Comparison of ENCODE assay signal across 21 cellular contexts in the genomic region with DNA sequence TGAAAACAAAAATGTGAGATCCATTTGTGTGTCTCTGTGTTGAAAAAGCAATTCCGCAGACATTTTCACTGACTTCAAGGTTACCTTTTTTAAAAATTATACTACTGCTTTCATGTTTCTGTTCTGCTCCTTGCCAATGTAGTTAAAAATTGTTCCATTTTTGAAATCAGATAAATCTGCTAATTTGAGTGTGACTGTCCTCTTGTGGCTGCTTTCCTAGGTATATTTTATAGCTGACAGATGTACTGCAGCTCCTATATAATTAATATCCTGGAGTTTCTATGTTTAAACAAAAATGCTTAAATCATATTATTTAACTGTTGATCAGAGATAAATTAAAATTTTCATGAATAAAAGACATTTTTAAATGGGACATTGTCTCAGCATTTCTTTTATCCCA.
"Had no signal": no experiment of that assay in that cellular context is flagged by ENCODE, and none has a peak within 500 bp of the region (broad histone marks: within the 10 kb centered on the region; RNA-seq: fewer than 3 reads in every experiment).

No MANE protein-coding gene starts in this region.

- H3K27me3 Mint-ChIP-seq: activated CD4-positive, alpha-beta T cell treated with anti-CD3 and anti-CD28 coated beads for 36 hours; activated CD8-positive, alpha-beta T cell treated with anti-CD3 and anti-CD28 coated beads for 36 hours; activated naive CD8-positive, alpha-beta T cell treated with anti-CD3 and anti-CD28 coated beads for 36 hours; naive B cell; stimulated activated naive CD8-positive, alpha-beta T cell treated with anti-CD3 and anti-CD28 coated beads, Interleukin-15, amount 100 ng/mL, for 72 hours had no signal

- H2AFZ ChIP-seq: hepatocyte had no signal

- H3K79me2 ChIP-seq: hepatocyte had no signal

- H3K4me1 Mint-ChIP-seq: activated CD4-positive, alpha-beta T cell treated with anti-CD3 and anti-CD28 coated beads for 36 hours; activated naive CD8-positive, alpha-beta T cell treated with anti-CD3 and anti-CD28 coated beads for 36 hours; naive B cell; stimulated activated naive CD8-positive, alpha-beta T cell treated with anti-CD3 and anti-CD28 coated beads, Interleukin-15, amount 100 ng/mL, for 72 hours had no signal

- H3K36me3 Mint-ChIP-seq: activated naive CD8-positive, alpha-beta T cell treated with anti-CD3 and anti-CD28 coated beads for 36 hours; naive B cell had no signal

- H3K9me3 Mint-ChIP-seq: activated naive CD8-positive, alpha-beta T cell treated with anti-CD3 and anti-CD28 coated beads for 36 hours; stimulated activated naive CD8-positive, alpha-beta T cell treated with anti-CD3 and anti-CD28 coated beads, Interleukin-15, amount 100 ng/mL, for 72 hours had no signal

- H3K27ac Mint-ChIP-seq: activated CD4-positive, alpha-beta T cell treated with anti-CD3 and anti-CD28 coated beads for 36 hours; activated CD8-positive, alpha-beta T cell treated with anti-CD3 and anti-CD28 coated beads for 36 hours; activated naive CD8-positive, alpha-beta T cell treated with anti-CD3 and anti-CD28 coated beads for 36 hours; activated T-cell treated with anti-CD3 and anti-CD28 coated beads, Interleukin-2, amount 50 U/mL, for 72 hours; naive B cell; stimulated activated naive CD8-positive, alpha-beta T cell treated with anti-CD3 and anti-CD28 coated beads, Interleukin-15, amount 100 ng/mL, for 72 hours had no signal

- H3K4me2 ChIP-seq: hepatocyte had no signal

- FAIRE-seq: endothelial cell of umbilical vein had no signal

- H3K4me3 ChIP-seq: cardiac muscle cell, colonic mucosa, gastroesophageal sphincter, hepatocyte, prostate gland, sigmoid colon, testis, upper lobe of right lung had no signal

- DNase-seq: activated CD4-positive, alpha-beta T cell treated with anti-CD3 and anti-CD28 coated beads for 36 hours; activated CD8-positive, alpha-beta memory T cell treated with anti-CD3 and anti-CD28 coated beads, Interleukin-2, amount 50 U/mL, for 4 hours; activated CD8-positive, alpha-beta T cell treated with anti-CD3 and anti-CD28 coated beads for 36 hours; activated gamma-delta T cell treated with Interleukin-2 at 50 U/mL for 16 hours; activated naive CD8-positive, alpha-beta T cell treated with anti-CD3 and anti-CD28 coated beads for 36 hours; activated T-cell treated with anti-CD3 and anti-CD28 coated beads, Interleukin-2, amount 50 U/mL, for 72 hours; anterior cingulate cortex; colonic mucosa; effector CD4-positive, alpha-beta T cell; naive B cell; sigmoid colon; stimulated activated CD4-positive, alpha-beta T cell treated with anti-CD3 and anti-CD28 coated beads, Interleukin-4, amount 100 ng/mL, for 24 hours; stimulated activated naive CD8-positive, alpha-beta T cell treated with anti-CD3 and anti-CD28 coated beads, Interleukin-15, amount 100 ng/mL, for 72 hours; testis; upper lobe of right lung had no signal

- H3K9me3 ChIP-seq: colonic mucosa, gastroesophageal sphincter, neutrophil, prostate gland, sigmoid colon, testis, upper lobe of right lung had no signal

- H3K27ac ChIP-seq: cardiac muscle cell, colonic mucosa, gastroesophageal sphincter, hepatocyte, neutrophil, prostate gland, sigmoid colon, testis, upper lobe of right lung had no signal

- H3K27me3 ChIP-seq: cardiac muscle cell, colonic mucosa, gastroesophageal sphincter, hepatocyte, neutrophil, sigmoid colon, testis, upper lobe of right lung had no signal

- H3K36me3 ChIP-seq: cardiac muscle cell, colonic mucosa, gastroesophageal sphincter, neutrophil, prostate gland, sigmoid colon, upper lobe of right lung had no signal

- H3K4me3 Mint-ChIP-seq: activated CD4-positive, alpha-beta T cell treated with anti-CD3 and anti-CD28 coated beads for 36 hours; activated CD8-positive, alpha-beta T cell treated with anti-CD3 and anti-CD28 coated beads for 36 hours; activated naive CD8-positive, alpha-beta T cell treated with anti-CD3 and anti-CD28 coated beads for 36 hours; activated T-cell treated with anti-CD3 and anti-CD28 coated beads, Interleukin-2, amount 50 U/mL, for 72 hours; naive B cell; stimulated activated naive CD8-positive, alpha-beta T cell treated with anti-CD3 and anti-CD28 coated beads, Interleukin-15, amount 100 ng/mL, for 72 hours had no signal

- H3K4me1 ChIP-seq: colonic mucosa, gastroesophageal sphincter, prostate gland, sigmoid colon, testis, upper lobe of right lung had no signal
